11 cellular contexts compared by ENCODE assay signal in genomic region chr6:13273202-13273930, GRCh38. TPM values are rescaled to one million over a fixed set of nuclear protein-coding genes. Genes with fewer than 3 reads are reported as not detected.
DNase-seq lines count a peak whose midpoint lies in the region; TF ChIP-seq lines count a peak whose summit lies in the region.
"Had no signal": no experiment of that assay in that cellular context is flagged by ENCODE, and none has a peak within 500 bp of the region (broad histone marks: within the 10 kb centered on the region; RNA-seq: fewer than 3 reads in every experiment).

No MANE protein-coding gene starts in this region.

- H4K20me1 ChIP-seq in DOHH2 (ENCODE audit: control insufficient read depth, insufficient read depth, low read depth, low read length) (no peaks in the 10 kb centered on the region), Karpas-422 (ENCODE audit: insufficient read depth, low read depth, low read length) (no peaks in the 10 kb centered on the region)

- H3K18ac ChIP-seq in mesendoderm (ENCODE audit: low read length): no peak overlapping the region

- peak; percentile 49 for DNase-seq in Karpas-422
- DNase-seq in NCI-H187 treated with DMSO at 0.1 percent for 48 hours (lab: John Stamatoyannopoulos, UW): no peak
- DNase-seq in mesendoderm: no peak
- no peak for DNase-seq in DMS53 (lab: John Stamatoyannopoulos, UW)
- DNase-seq: DMS153, foreskin keratinocyte, uterus had no signal

- H3K9me3 ChIP-seq in DOHH2 (ENCODE audit: control insufficient read depth, insufficient read depth, low read length) (no peaks in the 10 kb centered on the region), Karpas-422 (ENCODE audit: low read length) (no peaks in the 10 kb centered on the region), duodenal mucosa (ENCODE audit: control insufficient read depth in 1 of 2, low read length in 2 of 2) (no peaks in the 10 kb centered on the region)
- H3K9me3 ChIP-seq: prostate gland, uterus had no signal

- H4K8ac ChIP-seq in mesendoderm (ENCODE audit: low read depth, low read length): no peak overlapping the region

- H3K4ac ChIP-seq in mesendoderm (ENCODE audit: low read depth, low read length): no peak overlapping the region

- WGBS in mesendoderm (ENCODE audit: extremely low coverage, insufficient coverage, low lambda C conversion rate): no CpG with 5 or more reads among the region's 10 CpGs

- TF ChIP-seq CTCF in DOHH2 (IDR thresholded peaks at IDR 0.05; ENCODE audit: low read depth, low read length, poor library complexity, severe bottlenecking): no peak

- peaks cover 1% of the 10 kb centered on the region for H3K36me3 ChIP-seq in DOHH2 (ENCODE audit: control insufficient read depth, low read length)
- H3K36me3 ChIP-seq in Karpas-422 (ENCODE audit: insufficient read depth, low read length): no peaks in the 10 kb centered on the region
- no peaks in the 10 kb centered on the region for H3K36me3 ChIP-seq in duodenal mucosa (ENCODE audit: control insufficient read depth in 1 of 2, insufficient read depth in 2 of 2, low read length in 2 of 2)
- no peaks in the 10 kb centered on the region for H3K36me3 ChIP-seq in mesendoderm (ENCODE audit: control insufficient read depth, insufficient read depth, low read length)
- H3K36me3 ChIP-seq: prostate gland, uterus had no signal

- no peak overlapping the region for H2BK15ac ChIP-seq in mesendoderm (replicated peaks; ENCODE audit: low read depth)

- H3K56ac ChIP-seq in mesendoderm (ENCODE audit: low read length): no peak overlapping the region

- peaks cover 68% of the 10 kb centered on the region for H3K4me1 ChIP-seq in DOHH2 (ENCODE audit: control insufficient read depth, low read length)
- H3K4me1 ChIP-seq in Karpas-422 (ENCODE audit: low read length): peaks cover 38% of the 10 kb centered on the region
- H3K4me1 ChIP-seq in duodenal mucosa (ENCODE audit: control insufficient read depth in 1 of 2, insufficient read depth in 2 of 2, low read length in 2 of 2): peaks cover 0 to 5% of the 10 kb centered on the region in 2 donors
- H3K4me1 ChIP-seq in mesendoderm (ENCODE audit: control insufficient read depth, low read depth, low read length): no peaks in the 10 kb centered on the region
- H3K4me1 ChIP-seq: prostate gland, uterus had no signal

- no peaks in the 10 kb centered on the region for H3K79me1 ChIP-seq in mesendoderm (ENCODE audit: low read length)

- H3K27ac ChIP-seq in DOHH2 (ENCODE audit: low read depth, low read length) (peak overlapping the region; percentile 36), Karpas-422 (ENCODE audit: low read length) (no peak overlapping the region), duodenal mucosa (ENCODE audit: low read depth, low read length) (no peak overlapping the region), skin epidermis (peak overlapping the region in 15 of 21 experiments; percentile 17 to 74 (median 50)), mesendoderm (ENCODE audit: low read depth, low read length) (no peak overlapping the region)
- H3K27ac ChIP-seq: prostate gland, uterus had no signal

- H3K23ac ChIP-seq in mesendoderm (ENCODE audit: low read length): no peak overlapping the region

- H2AK5ac ChIP-seq in mesendoderm (ENCODE audit: low read length): no peak overlapping the region

- H3K27me3 ChIP-seq in DOHH2 (ENCODE audit: control insufficient read depth, low read length) (no peaks in the 10 kb centered on the region), Karpas-422 (ENCODE audit: low read length) (no peaks in the 10 kb centered on the region), duodenal mucosa (ENCODE audit: control insufficient read depth in 1 of 2, insufficient read depth in 2 of 2, low read length in 2 of 2) (no peaks in the 10 kb centered on the region), mesendoderm (ENCODE audit: insufficient read depth, low read length, poor library complexity) (no peaks in the 10 kb centered on the region)
- H3K27me3 ChIP-seq: foreskin keratinocyte, uterus had no signal

- H3K4me3 ChIP-seq in DOHH2 (ENCODE audit: low read length) (peak overlapping the region; percentile 81), Karpas-422 (ENCODE audit: low read length) (peak overlapping the region; percentile 60), duodenal mucosa (ENCODE audit: low read depth in 1 of 2, low read length in 2 of 2) (peak overlapping the region; percentile 36 to 40), skin epidermis (peak overlapping the region in 6 of 7 experiments; percentile 0 to 24 (median 7)), mesendoderm (ENCODE audit: low read length) (no peak overlapping the region)
- H3K4me3 ChIP-seq: prostate gland, uterus had no signal

- H3K9ac ChIP-seq in Karpas-422 (ENCODE audit: low read length) (peak overlapping the region; percentile 65), duodenal mucosa (ENCODE audit: low read depth in 1 of 2, low read length in 2 of 2) (no peak overlapping the region), mesendoderm (ENCODE audit: low read length) (no peak overlapping the region)

- H4K5ac ChIP-seq in mesendoderm (ENCODE audit: low read length): no peak overlapping the region

- no peak overlapping the region for H2BK120ac ChIP-seq in mesendoderm (ENCODE audit: low read depth, low read length)

- H3K4me2 ChIP-seq in DOHH2 (ENCODE audit: low read length): peak overlapping the region; percentile 82
- peak overlapping the region; percentile 77 for H3K4me2 ChIP-seq in Karpas-422 (ENCODE audit: low read depth, low read length, poor library complexity, severe bottlenecking)
- H3K4me2 ChIP-seq in mesendoderm (ENCODE audit: low read length): no peak overlapping the region

- H3F3A ChIP-seq in DOHH2 (ENCODE audit: control insufficient read depth, insufficient read depth): no peaks in the 10 kb centered on the region

- H2BK5ac ChIP-seq in mesendoderm (ENCODE audit: low read length): no peak overlapping the region

- H3K79me2 ChIP-seq in DOHH2 (ENCODE audit: control insufficient read depth, low read length): peaks cover 33% of the 10 kb centered on the region
- no peaks in the 10 kb centered on the region for H3K79me2 ChIP-seq in Karpas-422 (ENCODE audit: low read length)
- no peaks in the 10 kb centered on the region for H3K79me2 ChIP-seq in mesendoderm (ENCODE audit: control insufficient read depth, insufficient read depth, low read length)

- H2AFZ ChIP-seq in Karpas-422 (ENCODE audit: low read length): peak overlapping the region; percentile 85; the same call in 1 of the 2 replicates

- no peaks in the 10 kb centered on the region for H3K9me2 ChIP-seq in DOHH2 (replicated peaks; ENCODE audit: control insufficient read depth, low read length)
- H3K9me2 ChIP-seq in Karpas-422 (replicated peaks; ENCODE audit: insufficient read depth, low read length): no peaks in the 10 kb centered on the region

RNA-seq across cellular contexts. Expression of gene TBC1D7, which starts 55.0 kb away (rescaled TPM):
- 16.3 and 28.6 TPM in 2 replicates for total RNA-seq in Karpas-422 (2014; rRNA removed; shearing (Covaris generic); ENCODE audit: low replicate concordance)
- polyA plus RNA-seq in mesendoderm (2013, experiment 1 of 2): 38.5 TPM
- polyA plus RNA-seq in mesendoderm (2013, experiment 2 of 2): 40.5 TPM

Comparison
In these comparisons a context has a peak if more than half of its experiments do, and no peak if none do; other contexts are left out.
1. H3K27ac ChIP-seq: peak in DOHH2 (single experiment) and skin epidermis (15 of 21); none in Karpas-422 (single experiment), duodenal mucosa (single experiment) and mesendoderm (single experiment).